ENCODE assay signal across 9 cellular contexts in genomic region chr4:166280642-166281041, GRCh38.
"Had no signal": no experiment of that assay in that cellular context is flagged by ENCODE, and none has a peak within 500 bp of the region (broad histone marks: within the 10 kb centered on the region; RNA-seq: fewer than 3 reads in every experiment).

No MANE protein-coding gene starts in this region.

- H3K27ac ChIP-seq: GM23248 had no signal

- H3K4me2 ChIP-seq: GM23338 had no signal

- DNase-seq: GM23248, GOT3, H7, H9, HCEC 1CT, HFFc6 had no signal

- H3K9me3 ChIP-seq: HAP-1 had no signal

- H2AFZ ChIP-seq: GM23248, GM23338 had no signal

- H3K36me3 ChIP-seq: HAP-1 had no signal

- ATAC-seq: GM23338, HCT116 had no signal

- H3K9ac ChIP-seq: GM23248 had no signal

- H3K4me3 ChIP-seq: GM23248, GM23338, HAP-1 had no signal
